10 cellular contexts compared by ENCODE assay signal in genomic region chr13:29125934-29126424, GRCh38.
DNase-seq lines count a peak whose midpoint lies in the region; ATAC-seq, FAIRE-seq and TF ChIP-seq lines count a peak whose summit lies in the region.
"Had no signal": no experiment of that assay in that cellular context is flagged by ENCODE, and none has a peak within 500 bp of the region (broad histone marks: within the 10 kb centered on the region; RNA-seq: fewer than 3 reads in every experiment).

No MANE protein-coding gene starts in this region.

- no peak overlapping the region for H4K8ac ChIP-seq in H9 (replicated peaks; ENCODE audit: insufficient read length, low read depth, low read length)

- H3K4me1 ChIP-seq in H9 (ENCODE audit: insufficient read depth, low read length): no peaks in the 10 kb centered on the region; the same call in 1 of the 2 replicates
- peaks cover 0 to 5% of the 10 kb centered on the region in 2 donors for H3K4me1 ChIP-seq in naive thymus-derived CD4-positive, alpha-beta T cell (ENCODE audit: control insufficient read depth in 2 of 2, insufficient read depth in 2 of 2, low read length in 2 of 2)
- H3K4me1 ChIP-seq: A549 had no signal

- H3K14ac ChIP-seq in H9 (ENCODE audit: insufficient read depth, low read length): no peak overlapping the region

- H3K36me3 Mint-ChIP-seq in activated CD4-positive, alpha-beta T cell treated with anti-CD3 and anti-CD28 coated beads, Interleukin-2, amount 10 ng/mL, durations not matched to agents 7 days and 5 days (ENCODE audit: low read depth): no peaks in the 10 kb centered on the region
- no peaks in the 10 kb centered on the region; a peak in 1 of 7 replicates for H3K36me3 Mint-ChIP-seq in H9 (ENCODE audit: insufficient read depth in 1 of 3, low read depth in 3 of 3)
- H3K36me3 Mint-ChIP-seq in naive thymus-derived CD4-positive, alpha-beta T cell: peaks cover 0 to 4% (median 0%) of the 10 kb centered on the region in 5 donors

- H3K23ac ChIP-seq in H9 (ENCODE audit: insufficient read length, low read depth, low read length): no peak overlapping the region

- H3K23me2 ChIP-seq in H9 (ENCODE audit: insufficient read length, low read depth, low read length, poor library complexity, severe bottlenecking): no peaks in the 10 kb centered on the region

- H2BK12ac ChIP-seq in H9 (ENCODE audit: insufficient read length, low read depth, low read length): no peak overlapping the region

- no CpG with 5 or more reads among the region's 5 CpGs for WGBS in H9 (ENCODE audit: extremely low coverage, insufficient read length, low lambda C conversion rate)

- no peaks in the 10 kb centered on the region for H3K79me1 ChIP-seq in H9 (ENCODE audit: insufficient read depth, low read depth, low read length, poor library complexity, severe bottlenecking)

- H4K20me1 ChIP-seq in H9 (ENCODE audit: control insufficient read depth, insufficient read depth, insufficient read length): no peaks in the 10 kb centered on the region

- H2BK120ac ChIP-seq in H9 (ENCODE audit: low read depth, low read length, poor library complexity, severe bottlenecking): no peak overlapping the region

- H3K27me3 ChIP-seq in H9 (ENCODE audit: insufficient read depth, low read length): no peaks in the 10 kb centered on the region
- H3K27me3 ChIP-seq in naive thymus-derived CD4-positive, alpha-beta T cell (ENCODE audit: control insufficient read depth in 2 of 2, insufficient read depth in 2 of 2, low read length in 2 of 2): peaks cover 0 to 3% of the 10 kb centered on the region in 2 donors

- H3K27ac Mint-ChIP-seq in activated CD4-positive, alpha-beta T cell treated with anti-CD3 and anti-CD28 coated beads, Interleukin-2, amount 10 ng/mL, durations not matched to agents 7 days and 5 days: peak overlapping the region; percentile 79
- peak overlapping the region in 1 of 3 experiments; percentile 13; a peak in 1 of 7 replicates for H3K27ac Mint-ChIP-seq in H9
- peak overlapping the region in 5 of 9 donors; percentile 4 to 73 (median 43) for H3K27ac Mint-ChIP-seq in naive thymus-derived CD4-positive, alpha-beta T cell

- TF ChIP-seq CTCF in H9 (conservative IDR thresholded peaks at IDR 0.05): no peak

- H3K27ac ChIP-seq in H9 (ENCODE audit: insufficient read length, low read depth, low read length): no peak overlapping the region
- no peak overlapping the region for H3K27ac ChIP-seq in naive thymus-derived CD4-positive, alpha-beta T cell (ENCODE audit: low read depth, low read length)
- H3K27ac ChIP-seq: A549 had no signal

- H2BK20ac ChIP-seq in H9 (ENCODE audit: low read depth, low read length, poor library complexity, severe bottlenecking): no peak overlapping the region

- no peak overlapping the region for H2BK15ac ChIP-seq in H9 (ENCODE audit: low read depth, low read length)

- no peak overlapping the region for H2BK5ac ChIP-seq in H9 (ENCODE audit: insufficient read length, low read length)

- no peak overlapping the region for H3K56ac ChIP-seq in H9 (ENCODE audit: insufficient read length, low read depth, low read length)

- DNase-seq in activated CD4-positive, alpha-beta T cell treated with anti-CD3 and anti-CD28 coated beads, Interleukin-2, amount 10 ng/mL, durations not matched to agents 7 days and 5 days: no peak
- DNase-seq in activated CD4-positive, alpha-beta T cell treated with anti-CD3 and anti-CD28 coated beads, Interleukin-2, amount 50 U/mL, for 1 hour: no peak
- DNase-seq in H9 (no peak), DMS153 treated with DMSO at 0.1 percent for 48 hours (lab: John Stamatoyannopoulos, UW; ENCODE audit: unreplicated experiment) (no peak), RCC 7860 (ENCODE audit: low spot score) (no peak), OCI-M2 (lab: John Stamatoyannopoulos, UW; ENCODE audit: unreplicated experiment) (no peak)
- DNase-seq in naive thymus-derived CD4-positive, alpha-beta T cell: no peak

- ATAC-seq in HG03571 (IDR thresholded peaks at IDR 0.05; ENCODE audit: unreplicated experiment): peak; percentile 70
- ATAC-seq in naive thymus-derived CD4-positive, alpha-beta T cell: peak; percentile 49
- ATAC-seq: A549 had no signal

- CTCF ChIA-PET in activated CD4-positive, alpha-beta T cell treated with anti-CD3 and anti-CD28 coated beads, Interleukin-2, amount 10 ng/mL, durations not matched to agents 7 days and 5 days (lab: Charles Lee): interaction anchor here (1.0 kb wide), 1 partner anchor 9 kb away, joined by 3 read pairs; no protein-coding TSS in a partner anchor
- CTCF ChIA-PET in naive thymus-derived CD4-positive, alpha-beta T cell (lab: Charles Lee): interaction anchor here (0.6 to 1.2 kb wide), 2 partner anchors 10 to 161 kb away, joined by 3 read pairs; no protein-coding TSS in a partner anchor

- H3K18ac ChIP-seq in H9 (ENCODE audit: insufficient read length, low read depth, low read length): peak overlapping the region; percentile 40

- no peak overlapping the region for H4K91ac ChIP-seq in H9 (ENCODE audit: insufficient read length, low read depth, low read length)

- no peak overlapping the region for H3K9ac ChIP-seq in H9 (ENCODE audit: extremely low read depth, insufficient read length, low read length)

- no peak overlapping the region for H3K4me2 ChIP-seq in H9 (ENCODE audit: insufficient read depth, insufficient read length, low read length)
- H3K4me2 ChIP-seq: A549 had no signal

- no peaks in the 10 kb centered on the region for H3K9me3 ChIP-seq in H9 (ENCODE audit: control insufficient read depth, low read depth, low read length)
- H3K9me3 ChIP-seq in naive thymus-derived CD4-positive, alpha-beta T cell (ENCODE audit: control insufficient read depth in 2 of 3, low read length in 3 of 3): no peaks in the 10 kb centered on the region
- H3K9me3 ChIP-seq: A549 had no signal

- H3T11ph ChIP-seq in H9 (ENCODE audit: low read length): no peak overlapping the region

- H4K5ac ChIP-seq in H9 (ENCODE audit: insufficient read length, low read depth, low read length): no peak overlapping the region

- FAIRE-seq in RCC 7860 (lab: Jason Lieb, UNC): no peak
- FAIRE-seq: A549, endometrium had no signal

- H3K36me3 ChIP-seq in naive thymus-derived CD4-positive, alpha-beta T cell (ENCODE audit: control insufficient read depth in 2 of 3, insufficient read depth in 3 of 3, low read length in 3 of 3): no peaks in the 10 kb centered on the region

- intact Hi-C loops in naive thymus-derived CD4-positive, alpha-beta T cell (cut with micrococcal nuclease): loop anchor here in 1 of 2 donors (2.0 kb wide), 1 partner anchor 45 kb away; no protein-coding TSS in a partner anchor

- POLR2A ChIA-PET in activated CD4-positive, alpha-beta T cell treated with anti-CD3 and anti-CD28 coated beads, Interleukin-2, amount 10 ng/mL, durations not matched to agents 7 days and 5 days (lab: Charles Lee): no interaction called here
- POLR2A ChIA-PET in naive thymus-derived CD4-positive, alpha-beta T cell (lab: Charles Lee): no interaction called here

- no peaks in the 10 kb centered on the region for H3K27me3 Mint-ChIP-seq in activated CD4-positive, alpha-beta T cell treated with anti-CD3 and anti-CD28 coated beads, Interleukin-2, amount 10 ng/mL, durations not matched to agents 7 days and 5 days
- no peaks in the 10 kb centered on the region; the same call in 1 of the 2 replicates for H3K27me3 Mint-ChIP-seq in H9 (ENCODE audit: low read depth)
- no peaks in the 10 kb centered on the region for H3K27me3 Mint-ChIP-seq in naive thymus-derived CD4-positive, alpha-beta T cell

- no peak overlapping the region for H3K4me3 Mint-ChIP-seq in activated CD4-positive, alpha-beta T cell treated with anti-CD3 and anti-CD28 coated beads, Interleukin-2, amount 10 ng/mL, durations not matched to agents 7 days and 5 days
- no peak overlapping the region for H3K4me3 Mint-ChIP-seq in H9
- peak overlapping the region in 4 of 10 donors; percentile 19 to 63 (median 40) for H3K4me3 Mint-ChIP-seq in naive thymus-derived CD4-positive, alpha-beta T cell

- no peak overlapping the region for H2AK5ac ChIP-seq in H9 (ENCODE audit: insufficient read length, low read length)

- H3K4ac ChIP-seq in H9 (ENCODE audit: low read depth, low read length): no peak overlapping the region

- H3K4me3 ChIP-seq in naive thymus-derived CD4-positive, alpha-beta T cell (ENCODE audit: low read length): no peak overlapping the region
- H3K4me3 ChIP-seq: A549 had no signal

- peaks cover 9% of the 10 kb centered on the region for H3K4me1 Mint-ChIP-seq in activated CD4-positive, alpha-beta T cell treated with anti-CD3 and anti-CD28 coated beads, Interleukin-2, amount 10 ng/mL, durations not matched to agents 7 days and 5 days
- H3K4me1 Mint-ChIP-seq in H9: peaks cover 0 to 3% of the 10 kb centered on the region in 2 experiments; a peak in 1 of 4 replicates
- H3K4me1 Mint-ChIP-seq in naive thymus-derived CD4-positive, alpha-beta T cell: peaks cover 0 to 12% (median 6%) of the 10 kb centered on the region in 7 donors

- no peaks in the 10 kb centered on the region for H3K79me2 ChIP-seq in H9 (ENCODE audit: insufficient read depth, low read length)

- H3K9me3 Mint-ChIP-seq in activated CD4-positive, alpha-beta T cell treated with anti-CD3 and anti-CD28 coated beads, Interleukin-2, amount 10 ng/mL, durations not matched to agents 7 days and 5 days: no peaks in the 10 kb centered on the region
- H3K9me3 Mint-ChIP-seq in H9: no peaks in the 10 kb centered on the region
- peaks cover 0 to 8% (median 0%) of the 10 kb centered on the region in 11 donors for H3K9me3 Mint-ChIP-seq in naive thymus-derived CD4-positive, alpha-beta T cell

- no peak overlapping the region for H2AFZ ChIP-seq in H9 (ENCODE audit: low read length)
